Comparison of ENCODE assay signal across 1 cellular context in genomic region chr19:50233308-50233910, GRCh38.
TF ChIP-seq lines count a peak whose summit lies in the region.

No MANE protein-coding gene starts in this region.

TF ChIP-seq in HepG2, 621 proteins besides CTCF, POLR2A, EP300 and RAD21 (continued from another document):
- TF ChIP-seq LRRFIP1 (CRISPR knock-in tag; conservative IDR thresholded peaks at IDR 0.05): no peak
- TF ChIP-seq ZNF724P (CRISPR knock-in tag; IDR thresholded peaks at IDR 0.05; ENCODE audit: borderline replicate concordance): no peak
